30 cellular contexts compared by ENCODE assay signal in genomic region chr18:46704816-46705215, GRCh38. TPM values are rescaled to one million over a fixed set of nuclear protein-coding genes. Genes with fewer than 3 reads are reported as not detected.
"Had no signal": no experiment of that assay in that cellular context is flagged by ENCODE, and none has a peak within 500 bp of the region (broad histone marks: within the 10 kb centered on the region; RNA-seq: fewer than 3 reads in every experiment).

No MANE protein-coding gene starts in this region.

- FAIRE-seq: endometrium, endothelial cell of umbilical vein had no signal

- H3K9me3 ChIP-seq: ascending aorta, breast epithelium, colonic mucosa, esophagus squamous epithelium, gastroesophageal sphincter, heart right ventricle had no signal

- H3K27me3 ChIP-seq: ascending aorta, breast epithelium, colonic mucosa, gastroesophageal sphincter, heart right ventricle had no signal

- DNase-seq: activated B cell treated with CpG ODN at 0.5 μM for 24 hours; activated CD4-positive, alpha-beta T cell treated with anti-CD3 and anti-CD28 coated beads for 48 hours; activated CD4-positive, alpha-beta T cell treated with anti-CD3 and anti-CD28 coated beads, Interleukin-2, amount 50 U/mL, for 1 hour; activated CD4-positive, alpha-beta T cell treated with anti-CD3 and anti-CD28 coated beads, Interleukin-2, amount 50 U/mL, for 48 hours; activated CD8-positive, alpha-beta memory T cell treated with anti-CD3 and anti-CD28 coated beads for 24 hours; activated CD8-positive, alpha-beta T cell treated with anti-CD3 and anti-CD28 coated beads for 36 hours; activated effector memory CD4-positive, alpha-beta T cell treated with anti-CD3 and anti-CD28 coated beads, Interleukin-2, amount 50 U/mL, for 16 hours; activated naive CD4-positive, alpha-beta T cell treated with anti-CD3 and anti-CD28 coated beads for 36 hours; activated naive CD8-positive, alpha-beta T cell treated with anti-CD3 and anti-CD28 coated beads for 36 hours; activated naive CD8-positive, alpha-beta T cell treated with anti-CD3 and anti-CD28 coated beads, Interleukin-2, amount 50 U/mL, for 24 hours; activated T-cell treated with anti-CD3 and anti-CD28 coated beads, Interleukin-2, amount 50 U/mL, for 4 hours; colonic mucosa; effector CD8-positive, alpha-beta T cell; esophagus squamous epithelium; foreskin melanocyte; heart right ventricle; T-cell; T1000 had no signal

- H3K27ac ChIP-seq: ascending aorta, breast epithelium, colonic mucosa, epithelial cell of prostate, esophagus squamous epithelium, gastroesophageal sphincter, heart right ventricle, WERI-Rb-1 had no signal

- H3K36me3 ChIP-seq: ascending aorta, breast epithelium, colonic mucosa, esophagus squamous epithelium, gastroesophageal sphincter, heart right ventricle, WERI-Rb-1 had no signal

- H3K4me3 ChIP-seq: ascending aorta, breast epithelium, colonic mucosa, esophagus squamous epithelium, gastroesophageal sphincter, heart right ventricle had no signal

- H3K4me1 ChIP-seq: ascending aorta, breast epithelium, colonic mucosa, esophagus squamous epithelium, gastroesophageal sphincter had no signal

RNA-seq across cellular contexts. Expression of gene LOXHD1, which starts 47.8 kb away (rescaled TPM):
- total RNA-seq: activated B cell treated with CpG ODN at 0.5 μM for 24 hours; activated T-cell treated with anti-CD3 and anti-CD28 coated beads, Interleukin-2, amount 50 U/mL, for 4 hours; activated T-helper 1 cell treated with anti-CD3 and anti-CD28 coated beads, Interleukin-12 subunit alpha, Interleukin-12 subunit beta, Interleukin-2, Interleukin-4 antibody, amounts not matched to agents 30 ng/mL and 10 ng/mL and 1 ng/mL, durations not matched to agents 14 hours and 24 hours and 36 hours; activated T-helper 2 cell treated with anti-CD3 and anti-CD28 coated beads, Interferon-gamma antibody, Interleukin-2, Interleukin-4, amounts not matched to agents 10 μg/mL and 5 μg/mL and 100 μg/mL, durations not matched to agents 14 hours and 24 hours and 36 hours; ascending aorta; colonic mucosa; endothelial cell of umbilical vein; fibroblast of lung; fibroblast of villous mesenchyme; glomerular endothelial cell had no signal
- polyA plus RNA-seq: endothelial cell of umbilical vein, fibroblast of lung had no signal

RNA-seq across cellular contexts. Expression of gene ST8SIA5, which starts 52.0 kb away (rescaled TPM):
- total RNA-seq: activated B cell treated with CpG ODN at 0.5 μM for 24 hours; activated CD8-positive, alpha-beta T cell treated with anti-CD3 and anti-CD28 coated beads for 36 hours; activated naive CD4-positive, alpha-beta T cell treated with anti-CD3 and anti-CD28 coated beads for 36 hours; activated naive CD8-positive, alpha-beta T cell treated with anti-CD3 and anti-CD28 coated beads for 36 hours; activated T-helper 1 cell treated with anti-CD3 and anti-CD28 coated beads, Interleukin-12 subunit alpha, Interleukin-12 subunit beta, Interleukin-2, Interleukin-4 antibody, amounts not matched to agents 30 ng/mL and 10 ng/mL and 1 ng/mL, durations not matched to agents 14 hours and 24 hours and 36 hours; esophagus squamous epithelium; fibroblast of villous mesenchyme had no signal
